In genomic region chr15:67968564-67969440, GRCh38 we compare ENCODE assay signal across 9 cellular contexts.
A peak's percentile ranks its signal among the peaks of the same experiment; 100 is the strongest.
DNase-seq lines count a peak whose midpoint lies in the region; ATAC-seq and TF ChIP-seq lines count a peak whose summit lies in the region.
"Had no signal": no experiment of that assay in that cellular context is flagged by ENCODE, and none has a peak within 500 bp of the region (broad histone marks: within the 10 kb centered on the region; RNA-seq: fewer than 3 reads in every experiment).

No MANE protein-coding gene starts in this region.

- peaks cover 8% of the 10 kb centered on the region for H3K27me3 Mint-ChIP-seq in H9 (ENCODE audit: low read depth)
- peaks cover 3% of the 10 kb centered on the region for H3K27me3 Mint-ChIP-seq in glutamatergic neuron (ENCODE audit: unreplicated experiment)

- H2AFZ ChIP-seq in H9 (ENCODE audit: low read length): no peak overlapping the region

- no peak overlapping the region for H2AK5ac ChIP-seq in H9 (ENCODE audit: insufficient read length, low read length)

- no peak overlapping the region for H4K91ac ChIP-seq in H9 (ENCODE audit: insufficient read length, low read depth, low read length)

- H3T11ph ChIP-seq in H9 (ENCODE audit: low read length): no peak overlapping the region

- no peak overlapping the region for H4K5ac ChIP-seq in H9 (ENCODE audit: insufficient read length, low read depth, low read length)

- H3K18ac ChIP-seq in H9 (ENCODE audit: insufficient read length, low read depth, low read length): no peak overlapping the region

- H2BK120ac ChIP-seq in H9 (ENCODE audit: low read depth, low read length, poor library complexity, severe bottlenecking): no peak overlapping the region

- H2BK15ac ChIP-seq in H9 (ENCODE audit: low read depth, low read length): no peak overlapping the region

- no peak overlapping the region for H3K9ac ChIP-seq in H9 (ENCODE audit: extremely low read depth, insufficient read length, low read length)

- H3K4me1 Mint-ChIP-seq in H9 (peaks cover 21 to 23% of the 10 kb centered on the region in 2 experiments), glutamatergic neuron (ENCODE audit: low read depth, unreplicated experiment) (peaks cover 27% of the 10 kb centered on the region)

- H3K56ac ChIP-seq in H9 (ENCODE audit: insufficient read length, low read depth, low read length): no peak overlapping the region

- H3K79me2 ChIP-seq in H9 (ENCODE audit: insufficient read depth, low read length): no peaks in the 10 kb centered on the region

- peaks cover 4% of the 10 kb centered on the region; the same call in 1 of the 2 replicates for H3K4me1 ChIP-seq in H9 (ENCODE audit: insufficient read depth, low read length)

- H3K27ac ChIP-seq in H9 (ENCODE audit: insufficient read length, low read depth, low read length): no peak overlapping the region
- H3K27ac ChIP-seq in temporal lobe (ENCODE audit: low read depth, low read length): peak overlapping the region; percentile 3

- no peak overlapping the region for H3K14ac ChIP-seq in H9 (ENCODE audit: insufficient read depth, low read length)

- no peak overlapping the region for H4K8ac ChIP-seq in H9 (replicated peaks; ENCODE audit: insufficient read length, low read depth, low read length)

- H3K4ac ChIP-seq in H9 (ENCODE audit: low read depth, low read length): no peak overlapping the region

- peaks cover 6% of the 10 kb centered on the region for H3K23me2 ChIP-seq in H9 (ENCODE audit: insufficient read length, low read depth, low read length, poor library complexity, severe bottlenecking)

- no peak overlapping the region for H2BK12ac ChIP-seq in H9 (ENCODE audit: insufficient read length, low read depth, low read length)

- DNase-seq in H9: no peak
- DNase-seq in SK-N-DZ (ENCODE audit: low spot score): peak; percentile 31
- no peak for DNase-seq in glutamatergic neuron
- DNase-seq in NK-92 treated with Interleukin-12 subunit alpha and Interleukin-12 subunit beta, amount 100 ng/mL, for 24 hours (lab: John Stamatoyannopoulos, UW): no peak
- no peak for DNase-seq in iPS-NIHi7 (ENCODE audit: extremely low spot score)
- no peak for DNase-seq in NCI-H510A treated with DMSO at 0.1 percent for 48 hours (lab: John Stamatoyannopoulos, UW)
- DNase-seq: activated CD4-positive, alpha-beta T cell treated with anti-CD3 and anti-CD28 coated beads, Interleukin-2, amount 50 U/mL, for 1 hour had no signal

- no peak overlapping the region; a peak in 1 of 7 replicates for H3K27ac Mint-ChIP-seq in H9
- H3K27ac Mint-ChIP-seq in glutamatergic neuron (ENCODE audit: unreplicated experiment): peak overlapping the region; percentile 92

- no peaks in the 10 kb centered on the region for H4K20me1 ChIP-seq in H9 (ENCODE audit: control insufficient read depth, insufficient read depth, insufficient read length)

- H3K27me3 ChIP-seq in H9 (ENCODE audit: insufficient read depth, low read length): no peaks in the 10 kb centered on the region; the same call in 1 of the 2 replicates

- no peak for ATAC-seq in esophagus mucosa

- TF ChIP-seq CTCF in H9 (conservative IDR thresholded peaks at IDR 0.05) (no peak), glutamatergic neuron (IDR thresholded peaks at IDR 0.05; ENCODE audit: partially characterized antibody, unreplicated experiment) (no peak)

- no peak overlapping the region for H3K23ac ChIP-seq in H9 (ENCODE audit: insufficient read length, low read depth, low read length)

- H3K4me2 ChIP-seq in H9 (ENCODE audit: insufficient read depth, insufficient read length, low read length): peak overlapping the region; percentile 56

- H2BK5ac ChIP-seq in H9 (ENCODE audit: insufficient read length, low read length): no peak overlapping the region

- H3K4me3 Mint-ChIP-seq in H9 (peak overlapping the region; percentile 76 to 81; a peak in 3 of 5 replicates), glutamatergic neuron (ENCODE audit: unreplicated experiment) (peak overlapping the region; percentile 87)

- no CpG with 5 or more reads among the region's 9 CpGs for WGBS in H9 (ENCODE audit: extremely low coverage, insufficient read length, low lambda C conversion rate)

- no peaks in the 10 kb centered on the region for H3K9me3 Mint-ChIP-seq in H9
- peaks cover 1% of the 10 kb centered on the region for H3K9me3 Mint-ChIP-seq in glutamatergic neuron (ENCODE audit: unreplicated experiment)

- H3K36me3 Mint-ChIP-seq in H9 (ENCODE audit: insufficient read depth in 1 of 3, low read depth in 3 of 3) (no peaks in the 10 kb centered on the region; a peak in 1 of 7 replicates), glutamatergic neuron (ENCODE audit: unreplicated experiment) (no peaks in the 10 kb centered on the region)

- no peak overlapping the region for H2BK20ac ChIP-seq in H9 (ENCODE audit: low read depth, low read length, poor library complexity, severe bottlenecking)

- no peaks in the 10 kb centered on the region for H3K9me3 ChIP-seq in H9 (ENCODE audit: control insufficient read depth, low read depth, low read length)

- no peaks in the 10 kb centered on the region for H3K79me1 ChIP-seq in H9 (ENCODE audit: insufficient read depth, low read depth, low read length, poor library complexity, severe bottlenecking)
